21 cellular contexts compared by ENCODE assay signal in genomic region chr1:149932474-149932873, GRCh38. TPM values are rescaled to one million over a fixed set of nuclear protein-coding genes. Genes with fewer than 3 reads are reported as not detected.
DNase-seq lines count a peak whose midpoint lies in the region; ATAC-seq and TF ChIP-seq lines count a peak whose summit lies in the region.
"Had no signal": no experiment of that assay in that cellular context is flagged by ENCODE, and none has a peak within 500 bp of the region (broad histone marks: within the 10 kb centered on the region; RNA-seq: fewer than 3 reads in every experiment).

No MANE protein-coding gene starts in this region.

- no peak overlapping the region for H3K27ac ChIP-seq in right atrium auricular region
- peak overlapping the region; percentile 43 for H3K27ac ChIP-seq in VCaP

- H3K9me3 Mint-ChIP-seq in stimulated activated effector memory CD8-positive, alpha-beta T cell treated with anti-CD3 and anti-CD28 coated beads, Interleukin-12 subunit alpha, Interleukin-12 subunit beta, amount 100 ng/mL, for 72 hours = no peaks in the 10 kb centered on the region
- no peaks in the 10 kb centered on the region for H3K9me3 Mint-ChIP-seq in activated T-helper 2 cell treated with anti-CD3 and anti-CD28 coated beads, Interferon-gamma antibody, Interleukin-2, Interleukin-4, amounts not matched to agents 10 μg/mL and 5 μg/mL and 100 μg/mL, durations not matched to agents 14 hours and 24 hours and 36 hours
- H3K9me3 Mint-ChIP-seq: CD4-positive, CD25-positive, alpha-beta regulatory T cell; CD8-positive, alpha-beta memory T cell had no signal

- H3K27ac Mint-ChIP-seq in stimulated activated effector memory CD8-positive, alpha-beta T cell treated with anti-CD3 and anti-CD28 coated beads, Interleukin-12 subunit alpha, Interleukin-12 subunit beta, amount 100 ng/mL, for 72 hours = peak overlapping the region; percentile 33
- H3K27ac Mint-ChIP-seq in activated T-helper 2 cell treated with anti-CD3 and anti-CD28 coated beads, Interferon-gamma antibody, Interleukin-2, Interleukin-4, amounts not matched to agents 10 μg/mL and 5 μg/mL and 100 μg/mL, durations not matched to agents 14 hours and 24 hours and 36 hours = no peak overlapping the region
- H3K27ac Mint-ChIP-seq: B cell had no signal

- intact Hi-C loops in left ventricle myocardium superior (cut with micrococcal nuclease) (no loop called here), mucosa of descending colon (cut with DNase I, micrococcal nuclease) (no loop called here)
- intact Hi-C loops in activated T-helper 2 cell treated with anti-CD3 and anti-CD28 coated beads, Interferon-gamma antibody, Interleukin-2, Interleukin-4, amounts not matched to agents 10 μg/mL and 5 μg/mL and 100 μg/mL, durations not matched to agents 14 hours and 24 hours and 36 hours (cut with micrococcal nuclease) = no loop called here

- H3K4me3 ChIP-seq in right atrium auricular region (no peak overlapping the region), mucosa of descending colon (no peak overlapping the region)
- H3K4me3 ChIP-seq: GM12878, HAP-1 had no signal

- DNase-seq in right atrium auricular region (ENCODE audit: low spot score) = peak; percentile 23
- no peak for DNase-seq in left ventricle myocardium superior
- peak in 2 of 3 donors; percentile 58 to 63 for DNase-seq in mucosa of descending colon
- DNase-seq in stimulated activated effector memory CD8-positive, alpha-beta T cell treated with anti-CD3 and anti-CD28 coated beads, Interleukin-12 subunit alpha, Interleukin-12 subunit beta, amount 100 ng/mL, for 72 hours (ENCODE audit: low spot score in 2 of 2) = no peak
- DNase-seq in activated naive CD4-positive, alpha-beta T cell treated with anti-CD3 and anti-CD28 coated beads, Interleukin-2, amount 50 U/mL, for 16 hours = no peak
- DNase-seq in T-helper 9 cell = no peak
- DNase-seq in activated T-helper 2 cell treated with anti-CD3 and anti-CD28 coated beads, Interferon-gamma antibody, Interleukin-2, Interleukin-4, amounts not matched to agents 10 μg/mL and 5 μg/mL and 100 μg/mL, durations not matched to agents 14 hours and 24 hours and 36 hours (ENCODE audit: low spot score) = no peak
- DNase-seq: CD4-positive, CD25-positive, alpha-beta regulatory T cell; COR-L47; DMS 273 treated with DMSO at 0.1 percent for 48 hours; DMS53; DND-41; EL had no signal

- no peak overlapping the region for H3K4me3 Mint-ChIP-seq in stimulated activated effector memory CD8-positive, alpha-beta T cell treated with anti-CD3 and anti-CD28 coated beads, Interleukin-12 subunit alpha, Interleukin-12 subunit beta, amount 100 ng/mL, for 72 hours
- no peak overlapping the region for H3K4me3 Mint-ChIP-seq in activated T-helper 2 cell treated with anti-CD3 and anti-CD28 coated beads, Interferon-gamma antibody, Interleukin-2, Interleukin-4, amounts not matched to agents 10 μg/mL and 5 μg/mL and 100 μg/mL, durations not matched to agents 14 hours and 24 hours and 36 hours (ENCODE audit: low read depth)
- H3K4me3 Mint-ChIP-seq: B cell; CD8-positive, alpha-beta memory T cell had no signal

- H3K4me1 ChIP-seq in right atrium auricular region = peaks cover 0 to 31% of the 10 kb centered on the region in 2 donors
- H3K4me1 ChIP-seq in mucosa of descending colon (ENCODE audit: low read depth) = peaks cover 47% of the 10 kb centered on the region

- H3K36me3 ChIP-seq in right atrium auricular region (no peaks in the 10 kb centered on the region), mucosa of descending colon (ENCODE audit: low read depth) (no peaks in the 10 kb centered on the region)
- H3K36me3 ChIP-seq: BLaER1 treated with 17β-estradiol and CSF1 and Interleukin-3, amounts not matched to agents 10 nM and 100 nM had no signal

- H3K9me3 ChIP-seq in right atrium auricular region = no peaks in the 10 kb centered on the region
- no peaks in the 10 kb centered on the region for H3K9me3 ChIP-seq in mucosa of descending colon
- H3K9me3 ChIP-seq: BLaER1 treated with 17β-estradiol and CSF1 and Interleukin-3, amounts not matched to agents 10 nM and 100 nM; HAP-1 had no signal

- TF ChIP-seq CTCF in right atrium auricular region (IDR thresholded peaks at IDR 0.05) (no peak), VCaP (conservative IDR thresholded peaks at IDR 0.05) (no peak), mucosa of descending colon (IDR thresholded peaks at IDR 0.05) (no peak)

- H3K4me1 Mint-ChIP-seq in stimulated activated effector memory CD8-positive, alpha-beta T cell treated with anti-CD3 and anti-CD28 coated beads, Interleukin-12 subunit alpha, Interleukin-12 subunit beta, amount 100 ng/mL, for 72 hours = peaks cover 36% of the 10 kb centered on the region
- H3K4me1 Mint-ChIP-seq in activated T-helper 2 cell treated with anti-CD3 and anti-CD28 coated beads, Interferon-gamma antibody, Interleukin-2, Interleukin-4, amounts not matched to agents 10 μg/mL and 5 μg/mL and 100 μg/mL, durations not matched to agents 14 hours and 24 hours and 36 hours (ENCODE audit: low read depth) = peaks cover 29% of the 10 kb centered on the region

- no peaks in the 10 kb centered on the region for H3K27me3 Mint-ChIP-seq in activated T-helper 2 cell treated with anti-CD3 and anti-CD28 coated beads, Interferon-gamma antibody, Interleukin-2, Interleukin-4, amounts not matched to agents 10 μg/mL and 5 μg/mL and 100 μg/mL, durations not matched to agents 14 hours and 24 hours and 36 hours (ENCODE audit: low read depth)

- ATAC-seq in left ventricle myocardium superior (no peak), mucosa of descending colon (peak; percentile 46)
- no peak for ATAC-seq in stimulated activated effector memory CD8-positive, alpha-beta T cell treated with anti-CD3 and anti-CD28 coated beads, Interleukin-12 subunit alpha, Interleukin-12 subunit beta, amount 100 ng/mL, for 72 hours
- ATAC-seq: GM12878 had no signal

- H3K27me3 ChIP-seq in right atrium auricular region = no peaks in the 10 kb centered on the region
- H3K27me3 ChIP-seq: BLaER1 treated with 17β-estradiol and CSF1 and Interleukin-3, amounts not matched to agents 10 nM and 100 nM had no signal

- H3K36me3 Mint-ChIP-seq in stimulated activated effector memory CD8-positive, alpha-beta T cell treated with anti-CD3 and anti-CD28 coated beads, Interleukin-12 subunit alpha, Interleukin-12 subunit beta, amount 100 ng/mL, for 72 hours = peaks cover 11% of the 10 kb centered on the region
- H3K36me3 Mint-ChIP-seq in activated T-helper 2 cell treated with anti-CD3 and anti-CD28 coated beads, Interferon-gamma antibody, Interleukin-2, Interleukin-4, amounts not matched to agents 10 μg/mL and 5 μg/mL and 100 μg/mL, durations not matched to agents 14 hours and 24 hours and 36 hours (ENCODE audit: low read depth) = peaks cover 3% of the 10 kb centered on the region

RNA-seq across cellular contexts. Expression of gene MTMR11, which starts 4.2 kb away (rescaled TPM):
- total RNA-seq in right atrium auricular region (1 to 10 TPM; 1.6 to 9.6 TPM), left ventricle myocardium superior (2.5 TPM), mucosa of descending colon (100 to 1,000 TPM; 151 to 409 (median 217) TPM)
- 5.2 and 5.5 TPM in 2 replicates for total RNA-seq in activated T-helper 2 cell treated with anti-CD3 and anti-CD28 coated beads, Interferon-gamma antibody, Interleukin-2, Interleukin-4, amounts not matched to agents 10 μg/mL and 5 μg/mL and 100 μg/mL, durations not matched to agents 14 hours and 24 hours and 36 hours
- total RNA-seq: B cell had no signal

RNA-seq across cellular contexts. Expression of gene SF3B4, which starts 4.9 kb away (rescaled TPM):
- total RNA-seq in right atrium auricular region (10 to 100 TPM in 1 of 2 donors, 1 to 10 TPM in 1; 5.7 to 12.3 TPM), left ventricle myocardium superior (27.4 TPM), mucosa of descending colon (10 to 100 TPM; 60.7 to 67.4 (median 64.2) TPM)
- total RNA-seq in activated T-helper 2 cell treated with anti-CD3 and anti-CD28 coated beads, Interferon-gamma antibody, Interleukin-2, Interleukin-4, amounts not matched to agents 10 μg/mL and 5 μg/mL and 100 μg/mL, durations not matched to agents 14 hours and 24 hours and 36 hours = 109 and 113 TPM in 2 replicates

RNA-seq across cellular contexts. Expression of gene SV2A, which starts 14.8 kb away (rescaled TPM):
- total RNA-seq in right atrium auricular region (1 to 10 TPM; 1.0 to 6.3 TPM), left ventricle myocardium superior (0.22 TPM), mucosa of descending colon (1 to 10 TPM in 2 of 3 donors, under 1 TPM in 1; 0.69 to 7.6 (median 1.7) TPM)
- 17.9 and 18.4 TPM in 2 replicates for total RNA-seq in activated T-helper 2 cell treated with anti-CD3 and anti-CD28 coated beads, Interferon-gamma antibody, Interleukin-2, Interleukin-4, amounts not matched to agents 10 μg/mL and 5 μg/mL and 100 μg/mL, durations not matched to agents 14 hours and 24 hours and 36 hours
- total RNA-seq: HT-29 had no signal

RNA-seq across cellular contexts. Expression of gene BOLA1, which starts 33.1 kb away (rescaled TPM):
- 10 to 100 TPM; 26.3 to 28.0 TPM for total RNA-seq in right atrium auricular region
- total RNA-seq in left ventricle myocardium superior = 16.7 TPM
- 10 to 100 TPM; 10.7 to 18.1 (median 13.2) TPM for total RNA-seq in mucosa of descending colon
- total RNA-seq in activated T-helper 2 cell treated with anti-CD3 and anti-CD28 coated beads, Interferon-gamma antibody, Interleukin-2, Interleukin-4, amounts not matched to agents 10 μg/mL and 5 μg/mL and 100 μg/mL, durations not matched to agents 14 hours and 24 hours and 36 hours = 23.6 and 26.6 TPM in 2 replicates
- total RNA-seq: G401 had no signal

Comparison
In these comparisons a context has a peak if more than half of its experiments do, and no peak if none do; other contexts are left out.
1. DNase-seq: peak in right atrium auricular region (single experiment) and mucosa of descending colon (2 of 3); none in left ventricle myocardium superior (single experiment), stimulated activated effector memory CD8-positive, alpha-beta T cell treated with anti-CD3 and anti-CD28 coated beads, Interleukin-12 subunit alpha, Interleukin-12 subunit beta, amount 100 ng/mL, for 72 hours (0 of 2), activated naive CD4-positive, alpha-beta T cell treated with anti-CD3 and anti-CD28 coated beads, Interleukin-2, amount 50 U/mL, for 16 hours (single experiment), T-helper 9 cell (single experiment) and activated T-helper 2 cell treated with anti-CD3 and anti-CD28 coated beads, Interferon-gamma antibody, Interleukin-2, Interleukin-4, amounts not matched to agents 10 μg/mL and 5 μg/mL and 100 μg/mL, durations not matched to agents 14 hours and 24 hours and 36 hours (single experiment).
2. RNA of gene MTMR11, which starts 4.2 kb away (total RNA-seq): 151 to 409 TPM in mucosa of descending colon; 1.6 to 9.6 TPM in right atrium auricular region, 5.2 to 5.5 TPM in activated T-helper 2 cell treated with anti-CD3 and anti-CD28 coated beads, Interferon-gamma antibody, Interleukin-2, Interleukin-4, amounts not matched to agents 10 μg/mL and 5 μg/mL and 100 μg/mL, durations not matched to agents 14 hours and 24 hours and 36 hours and 2.5 TPM in left ventricle myocardium superior (single experiment); every median in the first group is over 10 times any median in the second.